Comparison of ENCODE assay signal across 28 cellular contexts in genomic region chr3:180881065-180881801, GRCh38.
"Had no signal": no experiment of that assay in that cellular context is flagged by ENCODE, and none has a peak within 500 bp of the region (broad histone marks: within the 10 kb centered on the region; RNA-seq: fewer than 3 reads in every experiment).

No MANE protein-coding gene starts in this region.

- H3K27me3 Mint-ChIP-seq: dendritic cell treated with granulocyte-macrophage colony-stimulating factor and Interleukin-4, amounts not matched to agents 40 ng/mL and 50 ng/mL, for 4 days had no signal

- ATAC-seq: left lobe of liver; natural killer cell; sciatic nerve; stimulated activated naive CD8-positive, alpha-beta T cell treated with anti-CD3 and anti-CD28 coated beads, Interleukin-15, amount 100 ng/mL, for 72 hours had no signal

- FAIRE-seq: endometrium, kidney had no signal

- H3K9me3 ChIP-seq: colonic mucosa, esophagus squamous epithelium, neutrophil, prostate gland, right atrium auricular region, suprapubic skin, transverse colon, vagina had no signal

- H3K27ac ChIP-seq: colonic mucosa, esophagus squamous epithelium, hepatocyte, neutrophil, prostate gland, right atrium auricular region, suprapubic skin, transverse colon, vagina had no signal

- H3K4me1 Mint-ChIP-seq: natural killer cell; stimulated activated naive CD8-positive, alpha-beta T cell treated with anti-CD3 and anti-CD28 coated beads, Interleukin-15, amount 100 ng/mL, for 72 hours had no signal

- H3K4me1 ChIP-seq: colonic mucosa, esophagus squamous epithelium, prostate gland, right atrium auricular region, suprapubic skin, transverse colon, vagina had no signal

- H3K36me3 ChIP-seq: colonic mucosa, esophagus squamous epithelium, neutrophil, prostate gland, right atrium auricular region, suprapubic skin, transverse colon, vagina had no signal

- H2AFZ ChIP-seq: hepatocyte had no signal

- DNase-seq: colonic mucosa; effector memory CD4-positive, alpha-beta T cell; erythroblast; esophagus squamous epithelium; foreskin melanocyte; head of caudate nucleus; kidney; natural killer cell; stimulated activated CD4-positive, alpha-beta T cell treated with anti-CD3 and anti-CD28 coated beads, Interleukin-12 subunit alpha, Interleukin-12 subunit beta, amount 100 ng/mL, for 4 hours; stimulated activated CD4-positive, alpha-beta T cell treated with anti-CD3 and anti-CD28 coated beads, Interleukin-1b, Interleukin-23, amount 100 ng/mL, for 48 hours; stimulated activated CD4-positive, alpha-beta T cell treated with anti-CD3 and anti-CD28 coated beads, Interleukin-4, amount 100 ng/mL, for 1 hour; stimulated activated CD8-positive, alpha-beta memory T cell treated with anti-CD3 and anti-CD28 coated beads, Interleukin-4, amount 100 ng/mL, for 48 hours; stimulated activated naive CD4-positive, alpha-beta T cell; stimulated activated naive CD8-positive, alpha-beta T cell treated with anti-CD3 and anti-CD28 coated beads, Interleukin-15, amount 100 ng/mL, for 72 hours; transverse colon had no signal

- H3K4me3 Mint-ChIP-seq: dendritic cell treated with granulocyte-macrophage colony-stimulating factor and Interleukin-4, amounts not matched to agents 40 ng/mL and 50 ng/mL, for 4 days; memory B cell; natural killer cell; stimulated activated naive CD8-positive, alpha-beta T cell treated with anti-CD3 and anti-CD28 coated beads, Interleukin-15, amount 100 ng/mL, for 72 hours had no signal

- H3K36me3 Mint-ChIP-seq: natural killer cell had no signal

- H3K27ac Mint-ChIP-seq: dendritic cell treated with granulocyte-macrophage colony-stimulating factor and Interleukin-4, amounts not matched to agents 40 ng/mL and 50 ng/mL, for 4 days; memory B cell; natural killer cell had no signal

- H3K4me2 ChIP-seq: hepatocyte, smooth muscle cell had no signal

- H3K4me3 ChIP-seq: colonic mucosa, esophagus squamous epithelium, hepatocyte, lung, prostate gland, right atrium auricular region, smooth muscle cell, suprapubic skin, transverse colon, vagina had no signal

- H3K27me3 ChIP-seq: colonic mucosa, esophagus squamous epithelium, hepatocyte, neutrophil, right atrium auricular region, suprapubic skin, transverse colon, vagina had no signal

- H3K79me2 ChIP-seq: hepatocyte had no signal
